8 cellular contexts compared by ENCODE assay signal in the genomic region with DNA sequence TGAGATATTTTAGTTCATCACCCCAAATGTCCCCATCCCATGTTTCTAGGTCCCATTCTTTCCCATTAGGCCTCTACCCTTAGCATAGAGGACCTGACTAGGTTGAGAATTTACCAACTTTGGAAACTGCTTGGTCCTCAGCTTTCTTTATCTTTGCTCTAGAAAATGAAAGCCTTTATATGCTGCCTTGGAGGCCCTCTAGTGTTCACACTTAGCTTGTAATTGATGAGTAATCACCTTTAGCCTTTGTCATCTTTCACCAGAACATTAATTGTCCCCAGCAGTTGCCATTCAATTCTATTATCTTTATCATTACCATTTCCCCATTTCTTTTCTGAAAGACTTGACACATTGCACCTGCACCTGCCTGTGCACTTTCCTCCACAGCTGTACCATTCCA.
DNase-seq lines count a peak whose midpoint lies in the region; ATAC-seq and TF ChIP-seq lines count a peak whose summit lies in the region.

No MANE protein-coding gene starts in this region.

- H3K9me3 Mint-ChIP-seq in brain, result no peaks in the 10 kb centered on the region
- no peaks in the 10 kb centered on the region for H3K9me3 Mint-ChIP-seq in naive B cell

- no peaks in the 10 kb centered on the region for H3K4me1 ChIP-seq in ovary (ENCODE audit: insufficient read depth)

- intact Hi-C loops in ovary (cut with DNase I), result no loop called here

- H3K27me3 ChIP-seq in ovary, result no peaks in the 10 kb centered on the region

- ATAC-seq in GM18511 (IDR thresholded peaks at IDR 0.05; ENCODE audit: unreplicated experiment), result peak; percentile 77
- ATAC-seq in HG03521 (IDR thresholded peaks at IDR 0.05; ENCODE audit: unreplicated experiment), result peak; percentile 45
- ATAC-seq in naive B cell (ENCODE audit: low read depth in 2 of 2), result peak in 1 of 2 donors; percentile 52

- no peaks in the 10 kb centered on the region for H3K36me3 ChIP-seq in ovary

- H3K27me3 Mint-ChIP-seq in brain, result peaks cover 12% of the 10 kb centered on the region
- no peaks in the 10 kb centered on the region for H3K27me3 Mint-ChIP-seq in naive B cell

- no peaks in the 10 kb centered on the region for H3K36me3 Mint-ChIP-seq in brain
- H3K36me3 Mint-ChIP-seq in naive B cell, result no peaks in the 10 kb centered on the region

- H3K27ac Mint-ChIP-seq in brain (no peak overlapping the region), naive B cell (no peak overlapping the region)

- peak; percentile 29 to 44 for TF ChIP-seq CTCF in brain (conservative IDR thresholded peaks at IDR 0.05)
- no peak for TF ChIP-seq CTCF in ovary (IDR thresholded peaks at IDR 0.05)

- H3K9me3 ChIP-seq in ovary, result no peaks in the 10 kb centered on the region

- TF ChIP-seq EP300 in ovary (IDR thresholded peaks at IDR 0.05), result no peak

- no peak overlapping the region for H3K4me3 Mint-ChIP-seq in brain
- no peak overlapping the region for H3K4me3 Mint-ChIP-seq in naive B cell

- no peak overlapping the region for H3K4me3 ChIP-seq in ovary

- H3K4me1 Mint-ChIP-seq in brain, result no peaks in the 10 kb centered on the region
- peaks cover 4 to 17% (median 4%) of the 10 kb centered on the region in 3 donors for H3K4me1 Mint-ChIP-seq in naive B cell

- no peak overlapping the region for H3K27ac ChIP-seq in ovary

- DNase-seq in naive B cell (peak; percentile 18), HuH-7 (ENCODE audit: low spot score) (no peak), NCI-H2227 treated with DMSO at 0.1 percent for 48 hours (lab: John Stamatoyannopoulos, UW) (no peak), ovary (no peak), SHP77 treated with DMSO at 0.1 percent for 48 hours (lab: John Stamatoyannopoulos, UW) (no peak)

- no peak for TF ChIP-seq POLR2A in ovary (IDR thresholded peaks at IDR 0.05)

Comparison
In these comparisons a context has a peak if more than half of its experiments do, and no peak if none do; other contexts are left out.
1. CTCF ChIP-seq: peak in brain (2 of 2); none in ovary (0 of 3).